ENCODE assay signal across 19 cellular contexts in the genomic region with DNA sequence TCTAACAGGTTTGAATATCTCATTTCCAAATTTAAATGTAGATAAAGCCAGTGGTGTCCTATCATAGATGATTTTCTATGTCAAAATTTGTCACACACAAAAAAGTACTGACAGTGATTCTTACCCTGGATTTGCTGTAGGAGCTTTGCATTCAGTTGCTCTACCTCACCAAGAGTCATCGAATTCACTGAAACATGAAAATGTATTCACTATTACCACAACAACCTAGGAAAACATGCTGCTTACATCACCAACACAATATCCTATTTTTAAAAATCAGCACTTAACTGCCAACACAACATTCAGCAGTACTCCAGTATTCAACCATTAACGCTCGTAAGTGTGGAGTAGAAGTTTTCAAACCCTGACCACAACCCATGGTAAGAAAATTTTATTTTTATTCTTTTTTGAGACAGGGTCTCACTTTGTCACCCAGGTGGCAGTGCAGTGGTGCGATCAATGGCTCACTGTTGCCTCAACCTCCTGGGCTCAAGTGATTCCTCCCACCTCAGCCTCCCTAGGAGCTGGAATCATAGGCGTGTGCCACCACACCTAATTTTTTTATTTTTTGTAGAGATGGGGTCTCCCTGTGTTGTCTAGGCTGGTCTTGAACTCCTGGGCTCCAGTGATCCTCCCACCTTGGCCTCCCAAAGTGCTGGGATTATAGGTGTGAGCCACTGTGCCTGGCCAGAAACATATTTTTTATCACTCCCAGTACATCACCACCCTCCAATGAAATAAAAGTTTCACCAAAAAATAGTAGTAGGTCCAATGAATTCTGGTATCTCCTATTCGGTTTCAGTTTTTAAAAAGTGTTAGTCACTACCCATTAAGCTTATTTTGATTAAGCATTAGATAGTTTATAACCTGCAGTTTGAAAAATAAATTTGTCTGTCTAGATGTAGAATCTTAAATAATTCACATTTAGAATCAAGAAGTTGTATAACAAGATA. TPM values are rescaled to one million over a fixed set of nuclear protein-coding genes. Genes with fewer than 3 reads are reported as not detected.
DNase-seq lines count a peak whose midpoint lies in the region; ATAC-seq and TF ChIP-seq lines count a peak whose summit lies in the region.
"Had no signal": no experiment of that assay in that cellular context is flagged by ENCODE, and none has a peak within 500 bp of the region (broad histone marks: within the 10 kb centered on the region; RNA-seq: fewer than 3 reads in every experiment).

No MANE protein-coding gene starts in this region.

- H3K36me3 ChIP-seq in SU-DHL-6 (ENCODE audit: low read length) = peaks cover 14% of the 10 kb centered on the region

- peak; percentile 17 for ATAC-seq in effector memory CD8-positive, alpha-beta T cell (replicated peaks)
- ATAC-seq: A549, K562, left cardiac atrium, right cardiac atrium had no signal

- no peaks in the 10 kb centered on the region for H3K9me3 Mint-ChIP-seq in activated CD4-positive, alpha-beta T cell treated with anti-CD3 and anti-CD28 coated beads, Interleukin-2, amount 10 ng/mL, durations not matched to agents 24 days and 14 days
- H3K9me3 Mint-ChIP-seq in effector memory CD8-positive, alpha-beta T cell = no peaks in the 10 kb centered on the region
- no peaks in the 10 kb centered on the region for H3K9me3 Mint-ChIP-seq in stimulated activated naive CD8-positive, alpha-beta T cell treated with anti-CD3 and anti-CD28 coated beads, Interleukin-15, Interleukin-2, amounts not matched to agents 100 ng/mL and 50 ng/mL, for 24 hours
- H3K9me3 Mint-ChIP-seq: nephron progenitor cell had no signal

- peak overlapping the region; percentile 54 for H3K4me3 ChIP-seq in SU-DHL-6 (ENCODE audit: insufficient read depth, low read length, poor library complexity, severe bottlenecking)
- H3K4me3 ChIP-seq: A549, hepatocyte, K562 had no signal

- H3K9me2 ChIP-seq in SU-DHL-6 (replicated peaks; ENCODE audit: insufficient read depth, low read length) = no peaks in the 10 kb centered on the region

- no peaks in the 10 kb centered on the region for H4K20me1 ChIP-seq in SU-DHL-6 (ENCODE audit: low read depth, low read length)

- intact Hi-C loops in activated CD4-positive, alpha-beta T cell treated with anti-CD3 and anti-CD28 coated beads, Interleukin-2, amount 10 ng/mL, durations not matched to agents 24 days and 14 days (cut with micrococcal nuclease) = loop anchor here (1.0 kb wide), 2 partner anchors 18 to 24 kb away; a partner anchor contains a TSS

- H3K9ac ChIP-seq in SU-DHL-6 (ENCODE audit: low read length) = peak overlapping the region; percentile 56

- H3K27me3 Mint-ChIP-seq in activated CD4-positive, alpha-beta T cell treated with anti-CD3 and anti-CD28 coated beads, Interleukin-2, amount 10 ng/mL, durations not matched to agents 24 days and 14 days = no peaks in the 10 kb centered on the region
- no peaks in the 10 kb centered on the region for H3K27me3 Mint-ChIP-seq in effector memory CD8-positive, alpha-beta T cell
- no peaks in the 10 kb centered on the region for H3K27me3 Mint-ChIP-seq in stimulated activated naive CD8-positive, alpha-beta T cell treated with anti-CD3 and anti-CD28 coated beads, Interleukin-15, Interleukin-2, amounts not matched to agents 100 ng/mL and 50 ng/mL, for 24 hours

- TF ChIP-seq CTCF in SU-DHL-6 (IDR thresholded peaks at IDR 0.05; ENCODE audit: insufficient read depth, low read length, poor library complexity, severe bottlenecking) = no peak

- H3F3A ChIP-seq in SU-DHL-6 (ENCODE audit: insufficient read depth) = peaks cover 82% of the 10 kb centered on the region

- peaks cover 47% of the 10 kb centered on the region for H3K4me1 Mint-ChIP-seq in activated CD4-positive, alpha-beta T cell treated with anti-CD3 and anti-CD28 coated beads, Interleukin-2, amount 10 ng/mL, durations not matched to agents 24 days and 14 days
- H3K4me1 Mint-ChIP-seq in effector memory CD8-positive, alpha-beta T cell (ENCODE audit: low read depth in 2 of 2) = peaks cover 32 to 47% of the 10 kb centered on the region in 2 donors
- peaks cover 81% of the 10 kb centered on the region for H3K4me1 Mint-ChIP-seq in stimulated activated naive CD8-positive, alpha-beta T cell treated with anti-CD3 and anti-CD28 coated beads, Interleukin-15, Interleukin-2, amounts not matched to agents 100 ng/mL and 50 ng/mL, for 24 hours (ENCODE audit: low read depth)
- H3K4me1 Mint-ChIP-seq: nephron progenitor cell had no signal

- no peaks in the 10 kb centered on the region for H3K9me3 ChIP-seq in SU-DHL-6 (ENCODE audit: insufficient read depth, low read length)
- H3K9me3 ChIP-seq: A549 had no signal

- H3K79me2 ChIP-seq in SU-DHL-6 (ENCODE audit: insufficient read depth, low read length) = peaks cover 89% of the 10 kb centered on the region
- H3K79me2 ChIP-seq: hepatocyte had no signal

- peaks cover 45% of the 10 kb centered on the region for H3K36me3 Mint-ChIP-seq in activated CD4-positive, alpha-beta T cell treated with anti-CD3 and anti-CD28 coated beads, Interleukin-2, amount 10 ng/mL, durations not matched to agents 24 days and 14 days (ENCODE audit: low read depth)
- peaks cover 29% of the 10 kb centered on the region for H3K36me3 Mint-ChIP-seq in effector memory CD8-positive, alpha-beta T cell (ENCODE audit: insufficient read depth)
- peaks cover 46% of the 10 kb centered on the region for H3K36me3 Mint-ChIP-seq in stimulated activated naive CD8-positive, alpha-beta T cell treated with anti-CD3 and anti-CD28 coated beads, Interleukin-15, Interleukin-2, amounts not matched to agents 100 ng/mL and 50 ng/mL, for 24 hours (ENCODE audit: low read depth)

- H3K27me3 ChIP-seq in SU-DHL-6 (ENCODE audit: low read length) = no peaks in the 10 kb centered on the region
- H3K27me3 ChIP-seq: hepatocyte had no signal

- peak overlapping the region; percentile 58 for H3K4me3 Mint-ChIP-seq in activated CD4-positive, alpha-beta T cell treated with anti-CD3 and anti-CD28 coated beads, Interleukin-2, amount 10 ng/mL, durations not matched to agents 24 days and 14 days
- H3K4me3 Mint-ChIP-seq in effector memory CD8-positive, alpha-beta T cell = peak overlapping the region; percentile 71 to 81
- H3K4me3 Mint-ChIP-seq in stimulated activated naive CD8-positive, alpha-beta T cell treated with anti-CD3 and anti-CD28 coated beads, Interleukin-15, Interleukin-2, amounts not matched to agents 100 ng/mL and 50 ng/mL, for 24 hours = peak overlapping the region; percentile 75
- H3K4me3 Mint-ChIP-seq: nephron progenitor cell had no signal

- H3K4me2 ChIP-seq in SU-DHL-6 (ENCODE audit: low read depth, low read length, poor library complexity, severe bottlenecking) = peak overlapping the region; percentile 95
- H3K4me2 ChIP-seq: hepatocyte had no signal

- H3K27ac Mint-ChIP-seq in activated CD4-positive, alpha-beta T cell treated with anti-CD3 and anti-CD28 coated beads, Interleukin-2, amount 10 ng/mL, durations not matched to agents 24 days and 14 days = peak overlapping the region; percentile 80
- peak overlapping the region; percentile 73 to 93 for H3K27ac Mint-ChIP-seq in effector memory CD8-positive, alpha-beta T cell
- peak overlapping the region; percentile 90 for H3K27ac Mint-ChIP-seq in stimulated activated naive CD8-positive, alpha-beta T cell treated with anti-CD3 and anti-CD28 coated beads, Interleukin-15, Interleukin-2, amounts not matched to agents 100 ng/mL and 50 ng/mL, for 24 hours
- H3K27ac Mint-ChIP-seq: nephron progenitor cell had no signal

- H2AFZ ChIP-seq in SU-DHL-6 (ENCODE audit: low read depth, low read length, severe bottlenecking) = no peak overlapping the region
- H2AFZ ChIP-seq: hepatocyte had no signal

- peak; percentile 58 for DNase-seq in activated CD4-positive, alpha-beta T cell treated with anti-CD3 and anti-CD28 coated beads, Interleukin-2, amount 10 ng/mL, durations not matched to agents 24 days and 14 days
- no peak for DNase-seq in activated CD4-positive, alpha-beta T cell treated with anti-CD3 and anti-CD28 coated beads, Interleukin-2, amount 50 U/mL, for 1 hour
- DNase-seq in effector memory CD8-positive, alpha-beta T cell = no peak
- DNase-seq in anterior cingulate cortex (lab: John Stamatoyannopoulos, UW) = no peak
- DNase-seq in NCI-H2029 treated with DMSO at 0.1 percent for 48 hours (lab: John Stamatoyannopoulos, UW) = no peak
- no peak for DNase-seq in OCI-M1 (lab: John Stamatoyannopoulos, UW)
- DNase-seq: left cardiac atrium; NCI-H1694; NCI-H69; nephron progenitor cell; right cardiac atrium; stimulated activated naive CD4-positive, alpha-beta T cell treated with Interleukin-2 at 50 U/mL for 16 hours had no signal

- H3K27ac ChIP-seq in SU-DHL-6 (ENCODE audit: low read depth, low read length) = peak overlapping the region; percentile 99
- H3K27ac ChIP-seq: A549, coronary artery, RWPE1 had no signal

RNA-seq across cellular contexts. Expression of a gene that starts 23.8 kb away (rescaled TPM):
- total RNA-seq in activated CD4-positive, alpha-beta T cell treated with anti-CD3 and anti-CD28 coated beads, Interleukin-2, amount 10 ng/mL, durations not matched to agents 24 days and 14 days = 37.0 and 39.6 TPM in 2 replicates
